In genomic region chr11:104905271-104905670, GRCh38 we compare ENCODE assay signal across 1 cellular context.
TF ChIP-seq lines count a peak whose summit lies in the region.

No MANE protein-coding gene starts in this region.

TF ChIP-seq in HepG2, 621 proteins besides CTCF, POLR2A, EP300 and RAD21:
- no peak for TF ChIP-seq ZNF367 (CRISPR knock-in tag; IDR thresholded peaks at IDR 0.05; ENCODE audit: borderline replicate concordance)
- TF ChIP-seq STAG1 (CRISPR knock-in tag; IDR thresholded peaks at IDR 0.05), result peak; percentile 43
- TF ChIP-seq PREB (CRISPR knock-in tag; IDR thresholded peaks at IDR 0.05), result no peak
